ENCODE assay signal across 19 cellular contexts in the genomic region with DNA sequence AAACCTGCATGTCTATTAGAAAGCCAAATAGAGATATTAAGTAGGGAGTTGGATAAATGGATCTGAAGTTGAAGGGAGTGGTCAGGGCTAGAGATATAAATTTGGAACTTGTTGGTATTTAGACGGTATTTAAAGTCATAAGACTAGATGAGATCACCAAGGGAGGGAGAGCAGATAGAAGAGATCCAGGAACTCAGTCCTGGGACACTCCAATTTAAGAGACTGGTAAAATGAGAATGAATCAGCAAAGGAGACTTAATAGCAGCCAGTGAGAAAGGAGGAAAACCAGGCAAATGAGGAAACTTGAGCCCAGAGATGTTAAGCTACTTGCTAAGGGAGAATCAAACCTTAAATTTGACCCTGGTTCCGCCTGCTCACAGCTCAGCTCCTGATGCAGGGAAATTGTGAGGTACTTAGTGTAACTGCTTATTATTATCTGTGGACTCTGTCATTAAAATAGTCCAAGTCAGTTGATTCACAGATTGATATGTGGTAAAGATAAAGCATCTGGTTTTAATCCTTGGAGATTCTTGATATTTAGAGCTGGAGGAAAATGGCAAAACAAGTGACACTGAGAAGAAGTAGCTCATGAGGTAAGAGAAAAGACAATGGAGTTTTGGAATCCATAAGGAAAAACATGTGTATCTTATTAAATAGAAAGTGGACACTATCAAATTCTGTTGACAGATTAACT. TPM values are rescaled to one million over a fixed set of nuclear protein-coding genes. Genes with fewer than 3 reads are reported as not detected.
A peak's percentile ranks its signal among the peaks of the same experiment; 100 is the strongest.
DNase-seq lines count a peak whose midpoint lies in the region; ATAC-seq and TF ChIP-seq lines count a peak whose summit lies in the region.
"Had no signal": no experiment of that assay in that cellular context is flagged by ENCODE, and none has a peak within 500 bp of the region (broad histone marks: within the 10 kb centered on the region; RNA-seq: fewer than 3 reads in every experiment).

No MANE protein-coding gene starts in this region.

- H3K9me3 Mint-ChIP-seq in osteocyte (ENCODE audit: unreplicated experiment) = peaks cover 15% of the 10 kb centered on the region

- peak; percentile 76 for ATAC-seq in omental fat pad (ENCODE audit: low FRiP score)
- ATAC-seq in HG03342 (IDR thresholded peaks at IDR 0.05; ENCODE audit: unreplicated experiment) = no peak
- ATAC-seq: K562 had no signal

- no peaks in the 10 kb centered on the region for H3K27me3 Mint-ChIP-seq in osteocyte (ENCODE audit: unreplicated experiment)
- H3K27me3 Mint-ChIP-seq: activated CD4-positive, alpha-beta memory T cell treated with anti-CD3 and anti-CD28 coated beads for 36 hours; type B pancreatic cell had no signal

- DNase-seq in A172 (ENCODE audit: low spot score) (peak; percentile 40), LHCN-M2 (ENCODE audit: low read depth) (peak; percentile 56), fibroblast of the aortic adventitia (ENCODE audit: low read depth) (peak; percentile 92), omental fat pad (ENCODE audit: low spot score) (no peak), osteocyte (ENCODE audit: extremely low spot score, unreplicated experiment) (no peak), cerebellum (ENCODE audit: low spot score) (no peak)
- DNase-seq in activated CD8-positive, alpha-beta memory T cell treated with anti-CD3 and anti-CD28 coated beads, Interleukin-2, amount 50 U/mL, for 4 hours = no peak
- DNase-seq: activated CD4-positive, alpha-beta memory T cell treated with anti-CD3 and anti-CD28 coated beads for 36 hours; anterior cingulate cortex; Calu3; islet precursor cell; NCI-H1105; NCI-H345; SJCRH30; stimulated activated CD4-positive, alpha-beta T cell treated with anti-CD3 and anti-CD28 coated beads, Interleukin-2, amount 100 ng/mL, for 48 hours had no signal

- peaks cover 11% of the 10 kb centered on the region for H3K36me3 Mint-ChIP-seq in osteocyte (ENCODE audit: unreplicated experiment)
- H3K36me3 Mint-ChIP-seq: activated CD4-positive, alpha-beta memory T cell treated with anti-CD3 and anti-CD28 coated beads for 36 hours; type B pancreatic cell had no signal

- no peak overlapping the region for H3K4me3 Mint-ChIP-seq in osteocyte (ENCODE audit: unreplicated experiment)
- H3K4me3 Mint-ChIP-seq: activated CD4-positive, alpha-beta memory T cell treated with anti-CD3 and anti-CD28 coated beads for 36 hours; activated T-helper 1 cell treated with anti-CD3 and anti-CD28 coated beads, Interleukin-12 subunit alpha, Interleukin-12 subunit beta, Interleukin-2, Interleukin-4 antibody, amounts not matched to agents 30 ng/mL and 10 ng/mL and 1 ng/mL, durations not matched to agents 14 hours and 24 hours and 36 hours; type B pancreatic cell had no signal

- H3K4me1 Mint-ChIP-seq in osteocyte (ENCODE audit: unreplicated experiment) = peaks cover 18% of the 10 kb centered on the region

- no peak overlapping the region for H3K27ac Mint-ChIP-seq in osteocyte (ENCODE audit: unreplicated experiment)
- H3K27ac Mint-ChIP-seq: activated CD4-positive, alpha-beta memory T cell treated with anti-CD3 and anti-CD28 coated beads for 36 hours; activated T-helper 1 cell treated with anti-CD3 and anti-CD28 coated beads, Interleukin-12 subunit alpha, Interleukin-12 subunit beta, Interleukin-2, Interleukin-4 antibody, amounts not matched to agents 30 ng/mL and 10 ng/mL and 1 ng/mL, durations not matched to agents 14 hours and 24 hours and 36 hours; type B pancreatic cell had no signal

- H3K4me3 ChIP-seq in fibroblast of the aortic adventitia (ENCODE audit: low read depth, low read length) = no peak overlapping the region
- H3K4me3 ChIP-seq: K562, SJCRH30 had no signal

- TF ChIP-seq CTCF in fibroblast of the aortic adventitia (IDR thresholded peaks at IDR 0.05; ENCODE audit: insufficient read depth, low read length) (no peak), omental fat pad (IDR thresholded peaks at IDR 0.05) (no peak), osteocyte (IDR thresholded peaks at IDR 0.05) (no peak)

RNA-seq across cellular contexts. Expression of a gene that starts 35.7 kb away (rescaled TPM):
- total RNA-seq in A172 (2014; rRNA removed; shearing (Covaris generic)) = 4.9 and 11.5 TPM in 2 replicates
- total RNA-seq in LHCN-M2 (2014; rRNA removed) (20.5 and 31.9 TPM in 2 replicates), fibroblast of the aortic adventitia (ENCODE audit: low replicate concordance) (83.2 and 108 TPM in 2 replicates), omental fat pad (100 to 1,000 TPM in 2 of 4 donors, 10 to 100 TPM in 2; 37.4 to 155 (median 112) TPM), osteocyte (157 and 175 TPM in 2 replicates), cerebellum (2.7 TPM)
- polyA plus RNA-seq in LHCN-M2 (2012) = 68.7 TPM
- total RNA-seq: activated CD4-positive, alpha-beta memory T cell treated with anti-CD3 and anti-CD28 coated beads for 36 hours; activated T-helper 1 cell treated with anti-CD3 and anti-CD28 coated beads, Interleukin-12 subunit alpha, Interleukin-12 subunit beta, Interleukin-2, Interleukin-4 antibody, amounts not matched to agents 30 ng/mL and 10 ng/mL and 1 ng/mL, durations not matched to agents 14 hours and 24 hours and 36 hours had no signal

Comparison
In these comparisons a context has a peak if more than half of its experiments do, and no peak if none do; other contexts are left out.
1. DNase-seq: peak in A172 (single experiment), LHCN-M2 (single experiment) and fibroblast of the aortic adventitia (single experiment); none in omental fat pad (single experiment), osteocyte (single experiment), cerebellum (single experiment) and activated CD8-positive, alpha-beta memory T cell treated with anti-CD3 and anti-CD28 coated beads, Interleukin-2, amount 50 U/mL, for 4 hours (single experiment).